In genomic region chr2:241729868-241730267, GRCh38 we compare ENCODE assay signal across 1 cellular context.
TF ChIP-seq lines count a peak whose summit lies in the region.

No MANE protein-coding gene starts in this region.

TF ChIP-seq in GM12878, 131 proteins besides CTCF, POLR2A, EP300 and RAD21:
- TF ChIP-seq MEF2A (IDR thresholded peaks at IDR 0.05; ENCODE audit: insufficient read depth, low read depth, low read length) (no peak), ELK1 (IDR thresholded peaks at IDR 0.05; ENCODE audit: low read depth, low read length) (no peak), MXI1 (IDR thresholded peaks at IDR 0.05; ENCODE audit: low read depth, low read length) (no peak), JUNB (IDR thresholded peaks at IDR 0.05) (no peak), NFIC (IDR thresholded peaks at IDR 0.05; ENCODE audit: low read depth, low read length) (no peak), MEF2B (IDR thresholded peaks at IDR 0.05; ENCODE audit: partially characterized antibody, poor library complexity, severe bottlenecking) (no peak), TARDBP (IDR thresholded peaks at IDR 0.05; ENCODE audit: borderline replicate concordance) (no peak), CHD2 (IDR thresholded peaks at IDR 0.05; ENCODE audit: borderline replicate concordance, low read depth, low read length) (peak; percentile 66; the same call in 1 of the 2 replicates), TCF12 (IDR thresholded peaks at IDR 0.05; ENCODE audit: low read depth, low read length) (0 out of 2 replicates have a peak, but pooled peaks have one; percentile 46), BHLHE40 (IDR thresholded peaks at IDR 0.05; ENCODE audit: borderline replicate concordance in 1 of 2, low read depth in 2 of 2, low read length in 1 of 2) (peak in 1 of 2 experiments; percentile 1; a peak in 1 of 4 replicates), CBFB (IDR thresholded peaks at IDR 0.05; ENCODE audit: low read depth) (no peak), FOXK2 (IDR thresholded peaks at IDR 0.05) (no peak), ZNF622 (IDR thresholded peaks at IDR 0.05) (no peak), PAX5 (IDR thresholded peaks at IDR 0.05; ENCODE audit: borderline replicate concordance, low read depth, low read length) (no peak), ZBED1 (IDR thresholded peaks at IDR 0.05; ENCODE audit: borderline replicate concordance) (no peak), E2F4 (IDR thresholded peaks at IDR 0.05; ENCODE audit: low read depth, low read length) (no peak)
- TF ChIP-seq, protein P1, sequence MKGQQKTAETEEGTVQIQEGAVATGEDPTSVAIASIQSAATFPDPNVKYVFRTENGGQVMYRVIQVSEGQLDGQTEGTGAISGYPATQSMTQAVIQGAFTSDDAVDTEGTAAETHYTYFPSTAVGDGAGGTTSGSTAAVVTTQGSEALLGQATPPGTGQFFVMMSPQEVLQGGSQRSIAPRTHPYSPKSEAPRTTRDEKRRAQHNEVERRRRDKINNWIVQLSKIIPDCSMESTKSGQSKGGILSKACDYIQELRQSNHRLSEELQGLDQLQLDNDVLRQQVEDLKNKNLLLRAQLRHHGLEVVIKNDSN (IDR thresholded peaks at IDR 0.05; ENCODE audit: borderline replicate concordance, extremely low read length, insufficient read depth, low read depth, low read length), result no peak
- TF ChIP-seq, protein P2, sequence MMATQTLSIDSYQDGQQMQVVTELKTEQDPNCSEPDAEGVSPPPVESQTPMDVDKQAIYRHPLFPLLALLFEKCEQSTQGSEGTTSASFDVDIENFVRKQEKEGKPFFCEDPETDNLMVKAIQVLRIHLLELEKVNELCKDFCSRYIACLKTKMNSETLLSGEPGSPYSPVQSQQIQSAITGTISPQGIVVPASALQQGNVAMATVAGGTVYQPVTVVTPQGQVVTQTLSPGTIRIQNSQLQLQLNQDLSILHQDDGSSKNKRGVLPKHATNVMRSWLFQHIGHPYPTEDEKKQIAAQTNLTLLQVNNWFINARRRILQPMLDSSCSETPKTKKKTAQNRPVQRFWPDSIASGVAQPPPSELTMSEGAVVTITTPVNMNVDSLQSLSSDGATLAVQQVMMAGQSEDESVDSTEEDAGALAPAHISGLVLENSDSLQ (IDR thresholded peaks at IDR 0.05), result peak; percentile 31; the same call in 1 of the 2 replicates
